ENCODE assay signal across 21 cellular contexts in genomic region chr5:16687898-16688297, GRCh38.
"Had no signal": no experiment of that assay in that cellular context is flagged by ENCODE, and none has a peak within 500 bp of the region (broad histone marks: within the 10 kb centered on the region; RNA-seq: fewer than 3 reads in every experiment).

No MANE protein-coding gene starts in this region.

- H3K27ac ChIP-seq: coronary artery, esophagus muscularis mucosa, gastrocnemius medialis, lower lobe of right lung, neutrophil, psoas muscle, testis, tibial nerve, upper lobe of right lung, vagina had no signal

- H3K4me3 ChIP-seq: coronary artery, esophagus muscularis mucosa, gastrocnemius medialis, lower lobe of right lung, psoas muscle, sigmoid colon, testis, tibial nerve, upper lobe of right lung, vagina had no signal

- H3K27me3 ChIP-seq: esophagus muscularis mucosa, gastrocnemius medialis, neutrophil, sigmoid colon, testis, tibial nerve, upper lobe of right lung, vagina had no signal

- DNase-seq: effector CD4-positive, alpha-beta T cell; gastrocnemius medialis; islet precursor cell; lower lobe of right lung; midbrain; naive thymus-derived CD4-positive, alpha-beta T cell; psoas muscle; retina; sigmoid colon; small intestine; stimulated activated CD4-positive, alpha-beta T cell treated with anti-CD3 and anti-CD28 coated beads, Interleukin-12 subunit alpha, Interleukin-12 subunit beta, amount 100 ng/mL, for 4 hours; stimulated activated naive CD8-positive, alpha-beta T cell treated with anti-CD3 and anti-CD28 coated beads, Interleukin-15, Interleukin-2, amounts not matched to agents 100 U/mL and 50 U/mL, for 24 hours; testis; upper lobe of right lung had no signal

- H3K36me3 ChIP-seq: gastrocnemius medialis, neutrophil, sigmoid colon had no signal

- H3K36me3 Mint-ChIP-seq: memory B cell had no signal

- H3K4me1 ChIP-seq: esophagus muscularis mucosa, lower lobe of right lung, psoas muscle, testis, tibial nerve, upper lobe of right lung, vagina had no signal

- H3K9me3 ChIP-seq: esophagus muscularis mucosa, gastrocnemius medialis, lower lobe of right lung, neutrophil, psoas muscle, sigmoid colon, testis, tibial nerve, upper lobe of right lung, vagina had no signal

- H3K9me3 Mint-ChIP-seq: memory B cell; naive thymus-derived CD4-positive, alpha-beta T cell had no signal

- H3K4me1 Mint-ChIP-seq: memory B cell had no signal

- H3K4me3 Mint-ChIP-seq: memory B cell; naive thymus-derived CD4-positive, alpha-beta T cell had no signal

- ATAC-seq: gastrocnemius medialis; left lobe of liver; lower lobe of right lung; naive thymus-derived CD4-positive, alpha-beta T cell; psoas muscle; stimulated activated naive CD8-positive, alpha-beta T cell treated with anti-CD3 and anti-CD28 coated beads, Interleukin-15, Interleukin-2, amounts not matched to agents 100 U/mL and 50 U/mL, for 24 hours; upper lobe of right lung had no signal

- H3K27ac Mint-ChIP-seq: memory B cell; naive thymus-derived CD4-positive, alpha-beta T cell had no signal

- H3K27me3 Mint-ChIP-seq: memory B cell had no signal
